17 cellular contexts compared by ENCODE assay signal in the genomic region with DNA sequence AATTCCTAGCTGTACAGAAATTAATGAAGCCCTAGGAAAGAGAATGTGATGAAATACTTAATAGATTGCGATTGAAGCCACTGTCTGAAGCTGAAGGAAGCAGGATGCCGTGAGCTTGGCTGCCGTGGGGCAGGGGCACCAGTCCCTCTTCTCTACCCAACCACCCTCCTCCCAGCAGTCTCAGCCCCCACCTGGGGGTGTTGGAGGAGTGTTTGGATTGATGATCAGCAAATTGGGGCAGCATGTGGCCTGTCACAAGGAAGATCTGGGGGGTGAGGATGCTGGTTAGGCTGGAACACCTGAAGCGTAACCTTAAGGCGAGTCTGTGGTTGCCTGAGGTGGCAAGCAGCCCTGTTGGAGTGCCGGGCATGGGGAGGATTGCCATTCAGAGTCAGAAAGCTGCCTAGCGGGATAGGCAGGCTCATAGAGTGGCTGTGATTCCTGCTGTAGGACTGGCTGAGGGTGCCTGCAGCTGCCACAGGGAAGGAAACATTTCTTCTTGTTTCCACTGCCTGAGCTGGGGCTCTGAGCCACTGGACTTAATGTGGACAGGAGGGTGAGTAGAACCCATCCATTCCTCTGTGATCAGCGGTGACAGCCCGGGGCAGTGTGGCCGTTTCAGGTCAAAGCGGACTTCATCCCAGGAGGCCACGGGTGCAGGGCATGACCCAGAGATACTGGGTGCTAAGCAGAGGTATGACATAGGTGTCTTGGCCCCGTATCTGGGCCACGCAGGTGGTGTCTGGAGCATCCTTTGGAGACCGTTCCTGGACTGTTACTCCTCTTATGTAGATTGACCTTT.
DNase-seq lines count a peak whose midpoint lies in the region; ATAC-seq and TF ChIP-seq lines count a peak whose summit lies in the region.
"Had no signal": no experiment of that assay in that cellular context is flagged by ENCODE, and none has a peak within 500 bp of the region (broad histone marks: within the 10 kb centered on the region; RNA-seq: fewer than 3 reads in every experiment).

No MANE protein-coding gene starts in this region.

- intact Hi-C loops in activated CD4-positive, alpha-beta memory T cell treated with anti-CD3 and anti-CD28 coated beads for 36 hours (cut with micrococcal nuclease) = no loop called here

- ATAC-seq in HG02571 (IDR thresholded peaks at IDR 0.05; ENCODE audit: unreplicated experiment) (no peak), HG03565 (IDR thresholded peaks at IDR 0.05; ENCODE audit: unreplicated experiment) (no peak)

- H3K4me2 ChIP-seq in BLaER1 treated with 17β-estradiol and CSF1 and Interleukin-3, amounts not matched to agents 10 nM and 100 nM = peak overlapping the region; percentile 59 to 86 (median 76)

- H3K4me3 Mint-ChIP-seq in brain = no peak overlapping the region
- H3K4me3 Mint-ChIP-seq in neural crest cell = no peak overlapping the region
- no peak overlapping the region for H3K4me3 Mint-ChIP-seq in activated CD4-positive, alpha-beta memory T cell treated with anti-CD3 and anti-CD28 coated beads for 36 hours
- H3K4me3 Mint-ChIP-seq: activated CD4-positive, alpha-beta T cell treated with anti-CD3 and anti-CD28 coated beads, Interleukin-2, amount 10 ng/mL, durations not matched to agents 24 days and 14 days; HFFc6 had no signal

- H3K36me3 ChIP-seq in BLaER1 treated with 17β-estradiol and CSF1 and Interleukin-3, amounts not matched to agents 10 nM and 100 nM = peaks cover 0 to 13% (median 0%) of the 10 kb centered on the region in 11 experiments; a peak in 4 of 22 replicates
- H3K36me3 ChIP-seq: ascending aorta, vagina had no signal

- POLR2A ChIA-PET in activated CD4-positive, alpha-beta memory T cell treated with anti-CD3 and anti-CD28 coated beads for 36 hours (lab: Charles Lee) = no interaction called here

- TF ChIP-seq CTCF in brain (conservative IDR thresholded peaks at IDR 0.05) (no peak), neural crest cell (conservative IDR thresholded peaks at IDR 0.05) (no peak)

- H3K4me3 ChIP-seq in BLaER1 treated with 17β-estradiol and CSF1 and Interleukin-3, amounts not matched to agents 10 nM and 100 nM = no peak overlapping the region
- H3K4me3 ChIP-seq: ascending aorta, vagina had no signal

- peak overlapping the region in 8 of 11 experiments; percentile 1 to 43 (median 12); a peak in 9 of 22 replicates for H3K9ac ChIP-seq in BLaER1 treated with 17β-estradiol and CSF1 and Interleukin-3, amounts not matched to agents 10 nM and 100 nM

- peaks cover 4 to 87% (median 72%) of the 10 kb centered on the region in 11 experiments; a peak in 19 of 22 replicates for H4K20me1 ChIP-seq in BLaER1 treated with 17β-estradiol and CSF1 and Interleukin-3, amounts not matched to agents 10 nM and 100 nM

- CTCF ChIA-PET in activated CD4-positive, alpha-beta memory T cell treated with anti-CD3 and anti-CD28 coated beads for 36 hours (lab: Charles Lee) = no interaction called here

- no peaks in the 10 kb centered on the region for H3K27me3 ChIP-seq in BLaER1 treated with 17β-estradiol and CSF1 and Interleukin-3, amounts not matched to agents 10 nM and 100 nM
- H3K27me3 ChIP-seq: ascending aorta, vagina had no signal

- H3K27me3 Mint-ChIP-seq in brain (peaks cover 3% of the 10 kb centered on the region), neural crest cell (ENCODE audit: low read depth) (no peaks in the 10 kb centered on the region)
- peaks cover 3% of the 10 kb centered on the region for H3K27me3 Mint-ChIP-seq in activated CD4-positive, alpha-beta memory T cell treated with anti-CD3 and anti-CD28 coated beads for 36 hours

- H3K9me3 Mint-ChIP-seq in brain (no peaks in the 10 kb centered on the region), neural crest cell (no peaks in the 10 kb centered on the region)
- H3K9me3 Mint-ChIP-seq in activated CD4-positive, alpha-beta memory T cell treated with anti-CD3 and anti-CD28 coated beads for 36 hours = no peaks in the 10 kb centered on the region
- H3K9me3 Mint-ChIP-seq: activated CD4-positive, alpha-beta T cell treated with anti-CD3 and anti-CD28 coated beads, Interleukin-2, amount 10 ng/mL, durations not matched to agents 24 days and 14 days; HFFc6 had no signal

- H3K4me1 Mint-ChIP-seq in brain (peaks cover 99% of the 10 kb centered on the region), neural crest cell (peaks cover 19% of the 10 kb centered on the region)
- H3K4me1 Mint-ChIP-seq in activated CD4-positive, alpha-beta memory T cell treated with anti-CD3 and anti-CD28 coated beads for 36 hours (ENCODE audit: low read depth) = no peaks in the 10 kb centered on the region

- H3K4me1 ChIP-seq in BLaER1 treated with 17β-estradiol and CSF1 and Interleukin-3, amounts not matched to agents 10 nM and 100 nM = peaks cover 79 to 100% (median 92%) of the 10 kb centered on the region in 10 experiments

- no peaks in the 10 kb centered on the region for H3K9me3 ChIP-seq in BLaER1 treated with 17β-estradiol and CSF1 and Interleukin-3, amounts not matched to agents 10 nM and 100 nM (replicated peaks in 1 of 11)
- H3K9me3 ChIP-seq: ascending aorta, vagina had no signal

- H3K36me3 Mint-ChIP-seq in brain (no peaks in the 10 kb centered on the region), neural crest cell (ENCODE audit: low read depth) (no peaks in the 10 kb centered on the region)
- H3K36me3 Mint-ChIP-seq in activated CD4-positive, alpha-beta memory T cell treated with anti-CD3 and anti-CD28 coated beads for 36 hours = no peaks in the 10 kb centered on the region

- peak overlapping the region in 9 of 11 experiments; percentile 1 to 55 (median 48); a peak in 16 of 22 replicates for H3K27ac ChIP-seq in BLaER1 treated with 17β-estradiol and CSF1 and Interleukin-3, amounts not matched to agents 10 nM and 100 nM
- H3K27ac ChIP-seq: ascending aorta, vagina had no signal

- DNase-seq in DMS79 treated with DMSO at 0.1 percent for 48 hours (lab: John Stamatoyannopoulos, UW) = peak; percentile 83
- no peak for DNase-seq in neural crest cell (ENCODE audit: low read depth, low spot score)
- no peak for DNase-seq in activated CD4-positive, alpha-beta memory T cell treated with anti-CD3 and anti-CD28 coated beads for 36 hours
- DNase-seq: activated CD4-positive, alpha-beta T cell treated with anti-CD3 and anti-CD28 coated beads, Interleukin-2, amount 10 ng/mL, durations not matched to agents 24 days and 14 days; activated naive CD4-positive, alpha-beta T cell treated with Interleukin-2 at 50 U/mL for 16 hours; Calu3; foreskin melanocyte; HFFc6; Karpas-422; NCI-H226; stimulated activated CD4-positive, alpha-beta T cell treated with anti-CD3 and anti-CD28 coated beads, Interleukin-2, amount 100 ng/mL, for 48 hours had no signal

- H3K27ac Mint-ChIP-seq in brain = peak overlapping the region in 4 of 5 experiments; percentile 64 to 92 (median 86)
- H3K27ac Mint-ChIP-seq in neural crest cell (ENCODE audit: unreplicated experiment) = peak overlapping the region; percentile 19
- H3K27ac Mint-ChIP-seq in activated CD4-positive, alpha-beta memory T cell treated with anti-CD3 and anti-CD28 coated beads for 36 hours = no peak overlapping the region
- H3K27ac Mint-ChIP-seq: activated CD4-positive, alpha-beta T cell treated with anti-CD3 and anti-CD28 coated beads, Interleukin-2, amount 10 ng/mL, durations not matched to agents 24 days and 14 days; HFFc6 had no signal
